Comparison of ENCODE assay signal across 24 cellular contexts in the genomic region with DNA sequence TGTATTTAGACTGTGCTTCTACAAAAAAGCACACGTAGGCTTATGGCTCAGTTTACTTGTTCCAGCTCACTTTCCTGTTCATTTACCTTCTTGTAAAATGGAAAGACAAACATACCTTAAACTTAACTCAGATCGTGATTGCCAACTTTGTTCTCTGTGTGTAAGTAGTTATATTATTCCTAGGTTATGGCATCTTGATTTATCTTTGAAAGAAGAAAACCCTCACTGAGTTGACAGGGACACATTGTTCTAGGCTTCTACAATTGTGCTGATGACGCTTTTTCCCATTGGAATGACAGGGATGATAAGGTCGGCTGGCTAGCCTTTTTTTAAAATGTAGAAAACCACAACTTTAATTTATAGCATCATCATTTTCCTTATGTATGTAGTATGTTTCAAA.
DNase-seq lines count a peak whose midpoint lies in the region; ATAC-seq and TF ChIP-seq lines count a peak whose summit lies in the region.
"Had no signal": no experiment of that assay in that cellular context is flagged by ENCODE, and none has a peak within 500 bp of the region (broad histone marks: within the 10 kb centered on the region; RNA-seq: fewer than 3 reads in every experiment).

No MANE protein-coding gene starts in this region.

- H3K79me2 ChIP-seq in smooth muscle cell (ENCODE audit: low read depth) = peaks cover 89% of the 10 kb centered on the region

- H3K9me3 ChIP-seq in mesodermal cell (ENCODE audit: control insufficient read depth, low read length) (no peaks in the 10 kb centered on the region), smooth muscle cell (replicated peaks; ENCODE audit: low read depth) (no peaks in the 10 kb centered on the region)
- H3K9me3 ChIP-seq in effector memory CD4-positive, alpha-beta T cell (ENCODE audit: control insufficient read depth, low read length) = no peaks in the 10 kb centered on the region
- H3K9me3 ChIP-seq: gastrocnemius medialis, sigmoid colon had no signal

- DNase-seq in activated T-cell treated with anti-CD3 and anti-CD28 coated beads, Interleukin-2, amount 50 U/mL, for 72 hours = no peak
- DNase-seq in activated T-cell treated with anti-CD3 and anti-CD28 coated beads for 4 hours (no peak), smooth muscle cell (lab: John Stamatoyannopoulos, UW; ENCODE audit: unreplicated experiment) (no peak)
- no peak for DNase-seq in effector CD4-positive, alpha-beta T cell
- no peak for DNase-seq in effector memory CD4-positive, alpha-beta T cell
- DNase-seq: 8988T; activated T-cell treated with anti-CD3 and anti-CD28 coated beads, Interleukin-2, amount 50 U/mL, for 48 hours; CD4-positive, alpha-beta T cell; DND-41; gastrocnemius medialis; GF-D8; HCEC 1CT; hippocampal formation; NCI-H2107; NCI-H345; NCI-H748 treated with DMSO at 0.1 percent for 48 hours; sigmoid colon; stimulated activated CD4-positive, alpha-beta T cell treated with anti-CD3 and anti-CD28 coated beads, Interleukin-4, amount 100 ng/mL, for 24 hours; T-cell had no signal

- H3K36me3 Mint-ChIP-seq in activated T-cell treated with anti-CD3 and anti-CD28 coated beads, Interleukin-2, amount 50 U/mL, for 72 hours (ENCODE audit: insufficient read depth in 2 of 2) = no peaks in the 10 kb centered on the region
- H3K36me3 Mint-ChIP-seq: T-cell had no signal

- peak overlapping the region; percentile 6 for H3K27ac Mint-ChIP-seq in activated T-cell treated with anti-CD3 and anti-CD28 coated beads, Interleukin-2, amount 50 U/mL, for 72 hours
- H3K27ac Mint-ChIP-seq: CD4-positive, alpha-beta T cell; IgD-negative memory B cell had no signal

- no peaks in the 10 kb centered on the region for H3K27me3 Mint-ChIP-seq in activated T-cell treated with anti-CD3 and anti-CD28 coated beads, Interleukin-2, amount 50 U/mL, for 72 hours (ENCODE audit: low read depth)
- H3K27me3 Mint-ChIP-seq: CD4-positive, alpha-beta T cell; progenitor cell of endocrine pancreas had no signal

- no peak overlapping the region for H3K4me3 ChIP-seq in mesodermal cell (ENCODE audit: extremely low read depth, insufficient read depth, low read length, poor library complexity, severe bottlenecking)
- H3K4me3 ChIP-seq in smooth muscle cell = no peak overlapping the region
- no peak overlapping the region for H3K4me3 ChIP-seq in effector memory CD4-positive, alpha-beta T cell (ENCODE audit: insufficient read depth, low read depth, low read length, poor library complexity, severe bottlenecking)
- H3K4me3 ChIP-seq: gastrocnemius medialis, sigmoid colon had no signal

- no peak for ATAC-seq in activated T-cell treated with anti-CD3 and anti-CD28 coated beads, Interleukin-2, amount 50 U/mL, for 72 hours (replicated peaks in 1 of 2)
- no peak for ATAC-seq in HG02852 (IDR thresholded peaks at IDR 0.05; ENCODE audit: unreplicated experiment)
- ATAC-seq: gastrocnemius medialis, T-cell had no signal

- no peak for TF ChIP-seq CTCF in VCaP (conservative IDR thresholded peaks at IDR 0.05)
- no peak for TF ChIP-seq CTCF in smooth muscle cell (IDR thresholded peaks at IDR 0.05; ENCODE audit: borderline replicate concordance, insufficient read depth, poor library complexity, severe bottlenecking)

- no peaks in the 10 kb centered on the region for H3K27me3 ChIP-seq in smooth muscle cell (ENCODE audit: low read depth)
- H3K27me3 ChIP-seq in effector memory CD4-positive, alpha-beta T cell (replicated peaks; ENCODE audit: control insufficient read depth, insufficient read depth, low read length, poor library complexity, severe bottlenecking) = peaks cover 5% of the 10 kb centered on the region
- H3K27me3 ChIP-seq: gastrocnemius medialis, sigmoid colon had no signal

- no peaks in the 10 kb centered on the region for H3K9me3 Mint-ChIP-seq in activated T-cell treated with anti-CD3 and anti-CD28 coated beads, Interleukin-2, amount 50 U/mL, for 72 hours
- H3K9me3 Mint-ChIP-seq: CD4-positive, alpha-beta T cell; IgD-negative memory B cell; T-cell had no signal

- no CpG with 5 or more reads among the region's 4 CpGs for WGBS in mesodermal cell (ENCODE audit: insufficient coverage in 2 of 2), 2 experiments
- WGBS in smooth muscle cell (ENCODE audit: low lambda C conversion rate) = 86% methylated on average over 4 of the region's 4 CpGs

- H3K4me1 Mint-ChIP-seq in activated T-cell treated with anti-CD3 and anti-CD28 coated beads, Interleukin-2, amount 50 U/mL, for 72 hours (ENCODE audit: low read depth) = peaks cover 72% of the 10 kb centered on the region

- no peaks in the 10 kb centered on the region for H3F3A ChIP-seq in smooth muscle cell (ENCODE audit: low read depth)

- peak overlapping the region; percentile 95 for H3K27ac ChIP-seq in VCaP
- peak overlapping the region; percentile 52 for H3K27ac ChIP-seq in mesodermal cell (ENCODE audit: low read depth, low read length, severe bottlenecking)
- peak overlapping the region; percentile 28 for H3K27ac ChIP-seq in smooth muscle cell (ENCODE audit: low read depth)
- H3K27ac ChIP-seq in effector memory CD4-positive, alpha-beta T cell (ENCODE audit: insufficient read depth, low read length, poor library complexity, severe bottlenecking) = no peak overlapping the region
- H3K27ac ChIP-seq: gastrocnemius medialis, sigmoid colon had no signal

- H3K4me1 ChIP-seq in mesodermal cell (ENCODE audit: control insufficient read depth, insufficient read depth, low read length, poor library complexity, severe bottlenecking) (peaks cover 68% of the 10 kb centered on the region), smooth muscle cell (ENCODE audit: low read depth) (peaks cover 58% of the 10 kb centered on the region)
- no peaks in the 10 kb centered on the region for H3K4me1 ChIP-seq in effector memory CD4-positive, alpha-beta T cell (ENCODE audit: control insufficient read depth, insufficient read depth, low read length, poor library complexity, severe bottlenecking)

- no peak overlapping the region for H2AFZ ChIP-seq in smooth muscle cell (ENCODE audit: low read depth)

- no peak overlapping the region for H3K4me3 Mint-ChIP-seq in activated T-cell treated with anti-CD3 and anti-CD28 coated beads, Interleukin-2, amount 50 U/mL, for 72 hours
- H3K4me3 Mint-ChIP-seq: CD4-positive, alpha-beta T cell; T-cell had no signal

- peaks cover 100% of the 10 kb centered on the region for H4K20me1 ChIP-seq in smooth muscle cell (ENCODE audit: low read depth)

- H3K9ac ChIP-seq in smooth muscle cell (ENCODE audit: low read depth) = no peak overlapping the region

- H3K36me3 ChIP-seq in mesodermal cell (ENCODE audit: control insufficient read depth, insufficient read depth, low read length) (no peaks in the 10 kb centered on the region), smooth muscle cell (ENCODE audit: low read depth) (no peaks in the 10 kb centered on the region)
- no peaks in the 10 kb centered on the region for H3K36me3 ChIP-seq in effector memory CD4-positive, alpha-beta T cell (ENCODE audit: control insufficient read depth, insufficient read depth, low read length)
- H3K36me3 ChIP-seq: gastrocnemius medialis, sigmoid colon had no signal

- no peak overlapping the region for H3K4me2 ChIP-seq in smooth muscle cell
